In genomic region chr12:132071001-132071810, GRCh38 we compare ENCODE assay signal across 10 cellular contexts.
DNase-seq lines count a peak whose midpoint lies in the region; ATAC-seq, FAIRE-seq and TF ChIP-seq lines count a peak whose summit lies in the region.
"Had no signal": no experiment of that assay in that cellular context is flagged by ENCODE, and none has a peak within 500 bp of the region (broad histone marks: within the 10 kb centered on the region; RNA-seq: fewer than 3 reads in every experiment).

No MANE protein-coding gene starts in this region.

- no TSS peak for BruUV-seq in GM12878 (replicated peaks; lab: Mats Ljungman, UMichigan)

- SMC1A ChIA-PET in GM12878 (lab: Charles Lee; ENCODE audit: uncharacterized antibody, unreplicated experiment): interaction anchor here (0.8 to 2.1 kb wide), 5 partner anchors 12 to 77 kb away, joined by 3 to 13 read pairs (median 4); no protein-coding TSS in a partner anchor

- H3K36me3 ChIP-seq in GM12878 (ENCODE audit: control insufficient read depth in 2 of 2, insufficient read depth in 2 of 2, low read length in 1 of 2) (peaks cover 8 to 26% of the 10 kb centered on the region in 2 experiments), vagina (peaks cover 0 to 63% of the 10 kb centered on the region in 2 donors)

- peak overlapping the region; percentile 49; the same call in 1 of the 2 replicates for H3K9ac ChIP-seq in GM12878 (ENCODE audit: control insufficient read depth, insufficient read depth, low read length)

- TF ChIP-seq RAD21 in GM12878 (IDR thresholded peaks at IDR 0.05; ENCODE audit: insufficient read depth, low read depth, low read length): no peak

- POLR2A ChIA-PET in GM12878 (lab: Charles Lee): interaction anchor here (0.6 to 1.2 kb wide), 3 partner anchors 12 to 821 kb away, joined by 3 to 6 read pairs (median 3); no protein-coding TSS in a partner anchor

- H3K27me3 ChIP-seq in GM12878 (replicated peaks in 1 of 2; ENCODE audit: control insufficient read depth in 2 of 2, insufficient read depth in 2 of 2, low read length in 1 of 2): no peaks in the 10 kb centered on the region
- H3K27me3 ChIP-seq in vagina: no peaks in the 10 kb centered on the region

- WGBS in GM12878 (ENCODE audit: insufficient coverage, insufficient replicate concordance, low lambda C conversion rate, missing lambda C conversion rate): 3% methylated on average over 13 of the region's 13 CpGs

- peak; percentile 75 for DNase-seq in GM12878 (ENCODE audit: low read depth, low spot score)
- no peak for DNase-seq in activated CD4-positive, alpha-beta T cell treated with anti-CD3 and anti-CD28 coated beads, Interleukin-2, amount 50 U/mL, for 4 hours
- no peak for DNase-seq in anterior cingulate cortex (lab: John Stamatoyannopoulos, UW)
- no peak for DNase-seq in vagina (ENCODE audit: extremely low spot score in 2 of 2)
- no peak for DNase-seq in KBM-7
- DNase-seq: psoas muscle had no signal

- ATAC-seq in GM18502 (IDR thresholded peaks at IDR 0.05; ENCODE audit: poor library complexity, unreplicated experiment): peak; percentile 83
- peak; percentile 72 for ATAC-seq in GM21367 (IDR thresholded peaks at IDR 0.05; ENCODE audit: unreplicated experiment)
- peak; percentile 78 for ATAC-seq in HG03280 (IDR thresholded peaks at IDR 0.05; ENCODE audit: unreplicated experiment)
- peak; percentile 91 for ATAC-seq in GM12878

- in situ Hi-C loops in GM12878 (cut with MboI) (no loop called here), KBM-7 (cut with MboI; ENCODE audit: low pct_unique_long_range_greater_than_20kb, low sequenced_read_pairs) (no loop called here)

- H2AFZ ChIP-seq in GM12878 (ENCODE audit: control insufficient read depth, low read depth, low read length): peak overlapping the region; percentile 51

- H3K4me2 ChIP-seq in GM12878 (ENCODE audit: control insufficient read depth, insufficient read depth): peak overlapping the region; percentile 91

- TF ChIP-seq CTCF in GM12878 (IDR thresholded peaks at IDR 0.05 in 2 of 3, conservative IDR thresholded peaks at IDR 0.05 in 1 of 3; ENCODE audit: control insufficient read depth in 2 of 3, extremely low read depth in 1 of 3, insufficient read depth in 1 of 3, low read depth in 3 of 3, low read length in 3 of 3) (no peak), vagina (IDR thresholded peaks at IDR 0.05) (no peak)

- no peak for TF ChIP-seq EP300 in GM12878 (IDR thresholded peaks at IDR 0.05; ENCODE audit: borderline replicate concordance in 1 of 2, control insufficient read depth in 1 of 2, low read depth in 2 of 2, low read length in 2 of 2)

- H3K27ac ChIP-seq in GM12878 (ENCODE audit: control insufficient read depth, insufficient read depth) (peak overlapping the region; percentile 87), vagina (no peak overlapping the region)
- H3K27ac ChIP-seq: psoas muscle, thoracic aorta had no signal

- H3K4me3 ChIP-seq in GM12878 (peak overlapping the region; percentile 30; the same call in 1 of the 2 replicates), vagina (no peak overlapping the region)
- H3K4me3 ChIP-seq: psoas muscle, thoracic aorta had no signal

- no peak for TF ChIP-seq POLR2A in GM12878 (IDR thresholded peaks at IDR 0.05; ENCODE audit: low read depth, low read length)
- no peak for TF ChIP-seq POLR2A in vagina (IDR thresholded peaks at IDR 0.05)

- CTCF ChIA-PET in GM12878 (lab: Yijun Ruan, JAX): interaction anchor here (1.2 kb wide), 1 partner anchor 15 kb away, joined by 3 read pairs; no protein-coding TSS in a partner anchor

- no peaks in the 10 kb centered on the region for H4K20me1 ChIP-seq in GM12878 (ENCODE audit: control insufficient read depth, insufficient read depth)

- intact Hi-C loops in GM12878 (cut with micrococcal nuclease; ENCODE audit: unreplicated experiment) (no loop called here), vagina (cut with DNase I) (no loop called here)

- peak; percentile 98 for FAIRE-seq in GM12878 (lab: Jason Lieb, UNC)

- H3K4me1 ChIP-seq in GM12878 (ENCODE audit: control insufficient read depth, insufficient read depth, low read length): peaks cover 36% of the 10 kb centered on the region
- H3K4me1 ChIP-seq in vagina: no peaks in the 10 kb centered on the region
- H3K4me1 ChIP-seq: psoas muscle had no signal

- H3K79me2 ChIP-seq in GM12878 (ENCODE audit: control insufficient read depth, insufficient read depth, low read length): no peaks in the 10 kb centered on the region

- RAD21 ChIA-PET in GM12878 (lab: Charles Lee; ENCODE audit: unreplicated experiment): interaction anchor here (1.2 to 1.5 kb wide), 2 partner anchors 12 to 14 kb away, joined by 3 to 7 read pairs; no protein-coding TSS in a partner anchor

- no peaks in the 10 kb centered on the region for H3K9me3 ChIP-seq in GM12878 (replicated peaks; ENCODE audit: control insufficient read depth, insufficient read depth, low read length)
- no peaks in the 10 kb centered on the region for H3K9me3 ChIP-seq in vagina
- H3K9me3 ChIP-seq: psoas muscle, thoracic aorta had no signal

TF ChIP-seq in GM12878, 131 proteins besides CTCF, POLR2A, EP300 and RAD21 (continues in another document):
- TF ChIP-seq SUPT20H (IDR thresholded peaks at IDR 0.05; ENCODE audit: borderline replicate concordance, control insufficient read depth, low read depth, low read length) (no peak), IKZF1 (conservative IDR thresholded peaks at IDR 0.05) (peak; percentile 61; the same call in 1 of the 2 replicates), NRF1 (conservative IDR thresholded peaks at IDR 0.05; ENCODE audit: low read depth, low read length) (no peak), SIX5 (IDR thresholded peaks at IDR 0.05; ENCODE audit: low read depth, low read length, severe bottlenecking) (no peak), ZNF274 (IDR thresholded peaks at IDR 0.05; ENCODE audit: insufficient read depth, insufficient read length) (no peak), CHD4 (IDR thresholded peaks at IDR 0.05) (no peak), ZBED1 (IDR thresholded peaks at IDR 0.05; ENCODE audit: borderline replicate concordance) (no peak; the same call in 1 of the 2 replicates), RCOR1 (conservative IDR thresholded peaks at IDR 0.05; ENCODE audit: low read depth, low read length) (0 out of 2 replicates have a peak, but pooled peaks have one; percentile 12), PKNOX1 (IDR thresholded peaks at IDR 0.05) (0 out of 2 replicates have a peak, but pooled peaks have one; percentile 5), SPI1 (IDR thresholded peaks at IDR 0.05; ENCODE audit: borderline replicate concordance, insufficient read depth, low read depth, low read length) (peak; percentile 97), SMARCA5 (IDR thresholded peaks at IDR 0.05) (peak; percentile 67; the same call in 1 of the 2 replicates), PML (IDR thresholded peaks at IDR 0.05; ENCODE audit: low read length) (0 out of 2 replicates have a peak, but pooled peaks have one; percentile 37), RAD51 (IDR thresholded peaks at IDR 0.05) (no peak), ZNF24 (IDR thresholded peaks at IDR 0.05) (0 out of 2 replicates have a peak, but pooled peaks have one; percentile 12), TAF1 (IDR thresholded peaks at IDR 0.05; ENCODE audit: borderline replicate concordance, low read depth, low read length) (peak; percentile 36; the same call in 1 of the 2 replicates)
- TF ChIP-seq, protein P1, sequence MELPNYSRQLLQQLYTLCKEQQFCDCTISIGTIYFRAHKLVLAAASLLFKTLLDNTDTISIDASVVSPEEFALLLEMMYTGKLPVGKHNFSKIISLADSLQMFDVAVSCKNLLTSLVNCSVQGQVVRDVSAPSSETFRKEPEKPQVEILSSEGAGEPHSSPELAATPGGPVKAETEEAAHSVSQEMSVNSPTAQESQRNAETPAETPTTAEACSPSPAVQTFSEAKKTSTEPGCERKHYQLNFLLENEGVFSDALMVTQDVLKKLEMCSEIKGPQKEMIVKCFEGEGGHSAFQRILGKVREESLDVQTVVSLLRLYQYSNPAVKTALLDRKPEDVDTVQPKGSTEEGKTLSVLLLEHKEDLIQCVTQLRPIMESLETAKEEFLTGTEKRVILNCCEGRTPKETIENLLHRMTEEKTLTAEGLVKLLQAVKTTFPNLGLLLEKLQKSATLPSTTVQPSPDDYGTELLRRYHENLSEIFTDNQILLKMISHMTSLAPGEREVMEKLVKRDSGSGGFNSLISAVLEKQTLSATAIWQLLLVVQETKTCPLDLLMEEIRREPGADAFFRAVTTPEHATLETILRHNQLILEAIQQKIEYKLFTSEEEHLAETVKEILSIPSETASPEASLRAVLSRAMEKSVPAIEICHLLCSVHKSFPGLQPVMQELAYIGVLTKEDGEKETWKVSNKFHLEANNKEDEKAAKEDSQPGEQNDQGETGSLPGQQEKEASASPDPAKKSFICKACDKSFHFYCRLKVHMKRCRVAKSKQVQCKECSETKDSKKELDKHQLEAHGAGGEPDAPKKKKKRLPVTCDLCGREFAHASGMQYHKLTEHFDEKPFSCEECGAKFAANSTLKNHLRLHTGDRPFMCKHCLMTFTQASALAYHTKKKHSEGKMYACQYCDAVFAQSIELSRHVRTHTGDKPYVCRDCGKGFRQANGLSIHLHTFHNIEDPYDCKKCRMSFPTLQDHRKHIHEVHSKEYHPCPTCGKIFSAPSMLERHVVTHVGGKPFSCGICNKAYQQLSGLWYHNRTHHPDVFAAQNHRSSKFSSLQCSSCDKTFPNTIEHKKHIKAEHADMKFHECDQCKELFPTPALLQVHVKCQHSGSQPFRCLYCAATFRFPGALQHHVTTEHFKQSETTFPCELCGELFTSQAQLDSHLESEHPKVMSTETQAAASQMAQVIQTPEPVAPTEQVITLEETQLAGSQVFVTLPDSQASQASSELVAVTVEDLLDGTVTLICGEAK (IDR thresholded peaks at IDR 0.05; ENCODE audit: borderline replicate concordance): no peak
